In genomic region chr6:135423649-135424128, GRCh38 we compare ENCODE assay signal across 9 cellular contexts.
DNase-seq lines count a peak whose midpoint lies in the region; ATAC-seq and TF ChIP-seq lines count a peak whose summit lies in the region.
"Had no signal": no experiment of that assay in that cellular context is flagged by ENCODE, and none has a peak within 500 bp of the region (broad histone marks: within the 10 kb centered on the region; RNA-seq: fewer than 3 reads in every experiment).

No MANE protein-coding gene starts in this region.

- no peaks in the 10 kb centered on the region for H3K27me3 Mint-ChIP-seq in CD8-positive, alpha-beta T cell (ENCODE audit: low read depth)
- H3K27me3 Mint-ChIP-seq in activated T-helper 17 cell treated with anti-CD3 and anti-CD28 coated beads, Interleukin-2, amount 50 U/mL, for 72 hours, result no peaks in the 10 kb centered on the region

- H3K36me3 Mint-ChIP-seq in CD8-positive, alpha-beta T cell, result peaks cover 2% of the 10 kb centered on the region
- peaks cover 31% of the 10 kb centered on the region for H3K36me3 Mint-ChIP-seq in activated T-helper 17 cell treated with anti-CD3 and anti-CD28 coated beads, Interleukin-2, amount 50 U/mL, for 72 hours (ENCODE audit: low read depth)
- peaks cover 23% of the 10 kb centered on the region for H3K36me3 Mint-ChIP-seq in stimulated activated effector memory CD8-positive, alpha-beta T cell treated with anti-CD3 and anti-CD28 coated beads, Interleukin-12 subunit alpha, Interleukin-12 subunit beta, amount 100 ng/mL, for 72 hours

- ATAC-seq in CD8-positive, alpha-beta T cell, result peak; percentile 48
- ATAC-seq in GM18867 (IDR thresholded peaks at IDR 0.05; ENCODE audit: unreplicated experiment), result peak; percentile 96
- peak; percentile 78 for ATAC-seq in HG03039 (IDR thresholded peaks at IDR 0.05; ENCODE audit: unreplicated experiment)
- ATAC-seq in activated T-helper 17 cell treated with anti-CD3 and anti-CD28 coated beads, Interleukin-2, amount 50 U/mL, for 72 hours (replicated peaks), result peak; percentile 82
- ATAC-seq in left cardiac atrium, result peak; percentile 41 to 57
- peak; percentile 83 for ATAC-seq in stimulated activated effector memory CD8-positive, alpha-beta T cell treated with anti-CD3 and anti-CD28 coated beads, Interleukin-12 subunit alpha, Interleukin-12 subunit beta, amount 100 ng/mL, for 72 hours
- ATAC-seq in HG02763 (IDR thresholded peaks at IDR 0.05; ENCODE audit: unreplicated experiment), result no peak

- no peaks in the 10 kb centered on the region for H3K27me3 ChIP-seq in CD8-positive, alpha-beta T cell (ENCODE audit: insufficient read depth, low read length)

- H3K27ac Mint-ChIP-seq in CD8-positive, alpha-beta T cell, result no peak overlapping the region
- H3K27ac Mint-ChIP-seq in activated T-helper 17 cell treated with anti-CD3 and anti-CD28 coated beads, Interleukin-2, amount 50 U/mL, for 72 hours, result peak overlapping the region; percentile 72
- H3K27ac Mint-ChIP-seq in stimulated activated effector memory CD8-positive, alpha-beta T cell treated with anti-CD3 and anti-CD28 coated beads, Interleukin-12 subunit alpha, Interleukin-12 subunit beta, amount 100 ng/mL, for 72 hours, result no peak overlapping the region
- H3K27ac Mint-ChIP-seq: T-helper 1 cell treated with Interleukin-12 subunit alpha and Interleukin-12 subunit beta and Interleukin-4 antibody, amounts not matched to agents 30 μg/mL and 1 μg/mL, for 36 hours had no signal

- H3K27ac ChIP-seq in CD8-positive, alpha-beta T cell (ENCODE audit: low read depth, low read length), result no peak overlapping the region

- no peak for DNase-seq in CD8-positive, alpha-beta T cell
- DNase-seq in NCI-H2107 treated with DMSO at 0.1 percent for 48 hours (lab: John Stamatoyannopoulos, UW; ENCODE audit: unreplicated experiment), result peak; percentile 62
- DNase-seq in left cardiac atrium, result no peak
- no peak for DNase-seq in stimulated activated effector memory CD8-positive, alpha-beta T cell treated with anti-CD3 and anti-CD28 coated beads, Interleukin-12 subunit alpha, Interleukin-12 subunit beta, amount 100 ng/mL, for 72 hours (ENCODE audit: low spot score in 2 of 2)

- no peaks in the 10 kb centered on the region for H3K9me3 ChIP-seq in CD8-positive, alpha-beta T cell (ENCODE audit: low read length)

- H3K4me1 Mint-ChIP-seq in CD8-positive, alpha-beta T cell (ENCODE audit: low read depth), result no peaks in the 10 kb centered on the region
- H3K4me1 Mint-ChIP-seq in activated T-helper 17 cell treated with anti-CD3 and anti-CD28 coated beads, Interleukin-2, amount 50 U/mL, for 72 hours, result no peaks in the 10 kb centered on the region
- H3K4me1 Mint-ChIP-seq in stimulated activated effector memory CD8-positive, alpha-beta T cell treated with anti-CD3 and anti-CD28 coated beads, Interleukin-12 subunit alpha, Interleukin-12 subunit beta, amount 100 ng/mL, for 72 hours, result peaks cover 6% of the 10 kb centered on the region

- intact Hi-C loops in CD8-positive, alpha-beta T cell (cut with DNase I, micrococcal nuclease), result loop anchor here (1.0 to 5.0 kb wide), 3 partner anchors 240 to 1266 kb away; no protein-coding TSS in a partner anchor
- intact Hi-C loops in left cardiac atrium (cut with DNase I), result loop anchor here (5.0 to 10.0 kb wide), 2 partner anchors 276 to 279 kb away; no protein-coding TSS in a partner anchor

- POLR2A ChIA-PET in CD8-positive, alpha-beta T cell (lab: Charles Lee), result no interaction called here

- H3K36me3 ChIP-seq in CD8-positive, alpha-beta T cell (ENCODE audit: insufficient read depth, low read length), result no peaks in the 10 kb centered on the region

- H3K4me3 Mint-ChIP-seq in CD8-positive, alpha-beta T cell, result no peak overlapping the region
- H3K4me3 Mint-ChIP-seq in activated T-helper 17 cell treated with anti-CD3 and anti-CD28 coated beads, Interleukin-2, amount 50 U/mL, for 72 hours, result no peak overlapping the region
- no peak overlapping the region for H3K4me3 Mint-ChIP-seq in stimulated activated effector memory CD8-positive, alpha-beta T cell treated with anti-CD3 and anti-CD28 coated beads, Interleukin-12 subunit alpha, Interleukin-12 subunit beta, amount 100 ng/mL, for 72 hours
- H3K4me3 Mint-ChIP-seq: T-helper 1 cell treated with Interleukin-12 subunit alpha and Interleukin-12 subunit beta and Interleukin-4 antibody, amounts not matched to agents 30 μg/mL and 1 μg/mL, for 36 hours had no signal

- CTCF ChIA-PET in CD8-positive, alpha-beta T cell (lab: Charles Lee), result interaction anchor here (0.9 to 2.6 kb wide), 8 partner anchors 9 to 1268 kb away, joined by 3 to 16 read pairs (median 3); no protein-coding TSS in a partner anchor

- no peak overlapping the region for H3K4me3 ChIP-seq in CD8-positive, alpha-beta T cell (ENCODE audit: low read depth, low read length)

- no peaks in the 10 kb centered on the region for H3K4me1 ChIP-seq in CD8-positive, alpha-beta T cell (ENCODE audit: insufficient read depth, low read length)

- peak; percentile 81 for TF ChIP-seq CTCF in CD8-positive, alpha-beta T cell (IDR thresholded peaks at IDR 0.05)

- H3K9me3 Mint-ChIP-seq in CD8-positive, alpha-beta T cell, result no peaks in the 10 kb centered on the region
- H3K9me3 Mint-ChIP-seq in activated T-helper 17 cell treated with anti-CD3 and anti-CD28 coated beads, Interleukin-2, amount 50 U/mL, for 72 hours, result no peaks in the 10 kb centered on the region
- no peaks in the 10 kb centered on the region for H3K9me3 Mint-ChIP-seq in stimulated activated effector memory CD8-positive, alpha-beta T cell treated with anti-CD3 and anti-CD28 coated beads, Interleukin-12 subunit alpha, Interleukin-12 subunit beta, amount 100 ng/mL, for 72 hours
- H3K9me3 Mint-ChIP-seq: T-helper 1 cell treated with Interleukin-12 subunit alpha and Interleukin-12 subunit beta and Interleukin-4 antibody, amounts not matched to agents 30 μg/mL and 1 μg/mL, for 36 hours had no signal
